Comparison of ENCODE assay signal across 20 cellular contexts in the genomic region with DNA sequence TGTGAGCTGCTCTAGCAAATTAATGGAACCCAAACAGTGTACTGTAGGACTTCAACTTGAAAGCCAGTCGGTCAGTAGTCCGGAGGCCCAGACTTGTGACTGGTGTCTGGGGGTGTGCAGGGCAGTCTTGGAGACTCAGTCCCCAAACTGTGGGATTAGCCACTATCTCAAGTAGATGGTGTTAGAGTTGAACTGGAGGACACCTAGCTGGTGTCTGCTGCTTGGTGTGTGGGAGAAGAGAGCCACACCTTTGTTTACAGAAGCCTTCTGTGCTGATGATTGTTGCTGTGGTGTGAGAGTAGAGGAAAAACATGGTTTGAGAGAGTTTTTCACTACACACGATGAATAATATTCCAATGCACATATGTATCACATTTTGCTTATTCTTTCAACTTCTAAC. TPM values are rescaled to one million over a fixed set of nuclear protein-coding genes. Genes with fewer than 3 reads are reported as not detected.
A peak's percentile ranks its signal among the peaks of the same experiment; 100 is the strongest.
DNase-seq lines count a peak whose midpoint lies in the region; ATAC-seq and TF ChIP-seq lines count a peak whose summit lies in the region.
"Had no signal": no experiment of that assay in that cellular context is flagged by ENCODE, and none has a peak within 500 bp of the region (broad histone marks: within the 10 kb centered on the region; RNA-seq: fewer than 3 reads in every experiment).

No MANE protein-coding gene starts in this region.

- H3K36me3 ChIP-seq in H7 (replicated peaks; ENCODE audit: control insufficient read depth, insufficient read depth, low read length) = no peaks in the 10 kb centered on the region; the same call in 1 of the 2 replicates

- H3K4me1 Mint-ChIP-seq in stimulated activated naive B cell treated with anti-CD40 and anti-IgM and Interleukin-4, amounts not matched to agents 10 μg/mL and 1 μg/mL and 100 μg/mL, for 72 hours = peaks cover 4 to 11% of the 10 kb centered on the region in 2 donors

- H3K9me3 Mint-ChIP-seq in activated naive CD4-positive, alpha-beta T cell treated with anti-CD3 and anti-CD28 coated beads, Interleukin-2, amount 50 U/mL, for 72 hours = no peaks in the 10 kb centered on the region
- no peaks in the 10 kb centered on the region for H3K9me3 Mint-ChIP-seq in stimulated activated naive B cell treated with anti-CD40 and anti-IgM and Interleukin-4, amounts not matched to agents 10 μg/mL and 1 μg/mL and 100 μg/mL, for 72 hours
- H3K9me3 Mint-ChIP-seq: neural progenitor cell, T-cell had no signal

- H3K27me3 Mint-ChIP-seq in stimulated activated naive B cell treated with anti-CD40 and anti-IgM and Interleukin-4, amounts not matched to agents 10 μg/mL and 1 μg/mL and 100 μg/mL, for 72 hours = no peaks in the 10 kb centered on the region
- H3K27me3 Mint-ChIP-seq: T-cell had no signal

- no peak overlapping the region for H3K4me3 ChIP-seq in H7 (ENCODE audit: insufficient read depth, low read depth, low read length)
- H3K4me3 ChIP-seq: BLaER1 treated with 17β-estradiol and CSF1 and Interleukin-3, amounts not matched to agents 10 nM and 100 nM; heart right ventricle; neural progenitor cell had no signal

- no peak for ATAC-seq in activated naive CD4-positive, alpha-beta T cell treated with anti-CD3 and anti-CD28 coated beads, Interleukin-2, amount 50 U/mL, for 72 hours
- ATAC-seq in stimulated activated naive B cell treated with anti-CD40 and anti-IgM and Interleukin-4, amounts not matched to agents 10 μg/mL and 1 μg/mL and 100 μg/mL, for 72 hours (replicated peaks) = no peak
- ATAC-seq: heart right ventricle, left ventricle myocardium superior, T-cell had no signal

- POLR2A ChIA-PET in GM10248 (lab: Yijun Ruan, JAX) = no interaction called here

- CTCF ChIA-PET in GM10248 (lab: Yijun Ruan, JAX) = interaction anchor here (3.5 kb wide), 1 partner anchor 17 kb away, joined by 12 read pairs; no protein-coding TSS in a partner anchor

- H3K36me3 Mint-ChIP-seq in activated naive CD4-positive, alpha-beta T cell treated with anti-CD3 and anti-CD28 coated beads, Interleukin-2, amount 50 U/mL, for 72 hours = peaks cover 0 to 6% of the 10 kb centered on the region in 2 donors
- H3K36me3 Mint-ChIP-seq in stimulated activated naive B cell treated with anti-CD40 and anti-IgM and Interleukin-4, amounts not matched to agents 10 μg/mL and 1 μg/mL and 100 μg/mL, for 72 hours = peaks cover 44 to 54% of the 10 kb centered on the region in 2 donors

- no peak overlapping the region for H3K4me3 Mint-ChIP-seq in stimulated activated naive B cell treated with anti-CD40 and anti-IgM and Interleukin-4, amounts not matched to agents 10 μg/mL and 1 μg/mL and 100 μg/mL, for 72 hours
- H3K4me3 Mint-ChIP-seq: neural progenitor cell, T-cell had no signal

- DNase-seq in activated naive CD4-positive, alpha-beta T cell treated with anti-CD3 and anti-CD28 coated beads, Interleukin-2, amount 50 U/mL, for 72 hours (ENCODE audit: low spot score in 2 of 2) = no peak
- no peak for DNase-seq in activated naive CD4-positive, alpha-beta T cell (lab: John Stamatoyannopoulos, UW)
- DNase-seq in NCI-H748 treated with DMSO at 0.1 percent for 48 hours (lab: John Stamatoyannopoulos, UW) (peak; percentile 12), epithelial cell of prostate (ENCODE audit: low read depth, low spot score) (no peak), H7 (no peak), UCSD-AML1 (lab: John Stamatoyannopoulos, UW; ENCODE audit: unreplicated experiment) (no peak), GM10248 (ENCODE audit: extremely low spot score) (no peak)
- no peak for DNase-seq in stimulated activated naive B cell treated with anti-CD40 and anti-IgM and Interleukin-4, amounts not matched to agents 10 μg/mL and 1 μg/mL and 100 μg/mL, for 72 hours
- DNase-seq: ACHN; activated CD4-positive, alpha-beta T cell treated with anti-CD3 and anti-CD28 coated beads for 48 hours; activated CD8-positive, alpha-beta memory T cell treated with anti-CD3 and anti-CD28 coated beads, Interleukin-2, amount 50 U/mL, for 4 hours; activated gamma-delta T cell; dermis blood vessel endothelial cell; heart right ventricle; left ventricle myocardium superior; NCI-H1694 treated with DMSO at 0.1 percent for 48 hours; SIG-M5; T-cell had no signal

- H3K27ac ChIP-seq in epithelial cell of prostate = peak overlapping the region; percentile 77
- H3K27ac ChIP-seq: heart right ventricle, neural progenitor cell had no signal

- no peak for TF ChIP-seq CTCF in GM10248 (IDR thresholded peaks at IDR 0.05; ENCODE audit: control extremely low read depth, extremely low read depth, low read depth, missing control alignments)

- peak overlapping the region; percentile 37 to 56 for H3K27ac Mint-ChIP-seq in activated naive CD4-positive, alpha-beta T cell treated with anti-CD3 and anti-CD28 coated beads, Interleukin-2, amount 50 U/mL, for 72 hours
- H3K27ac Mint-ChIP-seq in stimulated activated naive B cell treated with anti-CD40 and anti-IgM and Interleukin-4, amounts not matched to agents 10 μg/mL and 1 μg/mL and 100 μg/mL, for 72 hours = peak overlapping the region; percentile 38
- H3K27ac Mint-ChIP-seq: neural progenitor cell, T-cell had no signal

- H3K27me3 ChIP-seq in H7 (ENCODE audit: control insufficient read depth, insufficient read depth, low read length) = no peaks in the 10 kb centered on the region
- H3K27me3 ChIP-seq: BLaER1 treated with 17β-estradiol and CSF1 and Interleukin-3, amounts not matched to agents 10 nM and 100 nM; heart right ventricle; neural progenitor cell had no signal

RNA-seq across cellular contexts. Expression of gene CUL2, which starts 47.4 kb away (rescaled TPM):
- 10 to 100 TPM; 43.8 to 45.9 TPM for total RNA-seq in activated naive CD4-positive, alpha-beta T cell treated with anti-CD3 and anti-CD28 coated beads, Interleukin-2, amount 50 U/mL, for 72 hours
- total RNA-seq in H7 (2014; rRNA removed; shearing (Covaris generic)) = 27.1 and 32.4 TPM in 2 replicates
